In genomic region chr7:88845091-88845490, GRCh38 we compare ENCODE assay signal across 38 cellular contexts. TPM values are rescaled to one million over a fixed set of nuclear protein-coding genes. Genes with fewer than 3 reads are reported as not detected.
"Had no signal": no experiment of that assay in that cellular context is flagged by ENCODE, and none has a peak within 500 bp of the region (broad histone marks: within the 10 kb centered on the region; RNA-seq: fewer than 3 reads in every experiment).

No MANE protein-coding gene starts in this region.

- H3K27ac ChIP-seq: KMS-11 had no signal

- H3K27me3 ChIP-seq: MG63 had no signal

- H3K9ac ChIP-seq: KMS-11 had no signal

- H3K9me3 ChIP-seq: MG63 had no signal

- H3K4me2 ChIP-seq: KMS-11 had no signal

- H3K4me3 ChIP-seq: MG63 had no signal

- DNase-seq: Karpas-422, Kasumi-1, MG63, MM.1S, MV-4-11, NCI-H1048, NCI-H1092, NCI-H1092 treated with DMSO at 0.1 percent for 48 hours, NCI-H1105, NCI-H1105 treated with DMSO at 0.1 percent for 48 hours, NCI-H1417, NCI-H1417 treated with DMSO at 0.1 percent for 48 hours, NCI-H1436, NCI-H1436 treated with DMSO at 0.1 percent for 48 hours, NCI-H146, NCI-H1694, NCI-H1694 treated with DMSO at 0.1 percent for 48 hours, NCI-H187, NCI-H187 treated with DMSO at 0.1 percent for 48 hours, NCI-H1930, NCI-H2029, NCI-H2029 treated with DMSO at 0.1 percent for 48 hours, NCI-H2081, NCI-H2107, NCI-H2171, NCI-H2171 treated with DMSO at 0.1 percent for 48 hours, NCI-H2227 treated with DMSO at 0.1 percent for 48 hours, NCI-H226, NCI-H345, NCI-H446, NCI-H446 treated with DMSO at 0.1 percent for 48 hours, NCI-H510A, NCI-H510A treated with DMSO at 0.1 percent for 48 hours had no signal

- H3K36me3 ChIP-seq: MG63 had no signal

RNA-seq across cellular contexts. Expression of gene TEX47, which starts 49.6 kb away (rescaled TPM):
- total RNA-seq: LHCN-M2, M059J, MCF 10A, NCI-H460 had no signal
